14 cellular contexts compared by ENCODE assay signal in the genomic region with DNA sequence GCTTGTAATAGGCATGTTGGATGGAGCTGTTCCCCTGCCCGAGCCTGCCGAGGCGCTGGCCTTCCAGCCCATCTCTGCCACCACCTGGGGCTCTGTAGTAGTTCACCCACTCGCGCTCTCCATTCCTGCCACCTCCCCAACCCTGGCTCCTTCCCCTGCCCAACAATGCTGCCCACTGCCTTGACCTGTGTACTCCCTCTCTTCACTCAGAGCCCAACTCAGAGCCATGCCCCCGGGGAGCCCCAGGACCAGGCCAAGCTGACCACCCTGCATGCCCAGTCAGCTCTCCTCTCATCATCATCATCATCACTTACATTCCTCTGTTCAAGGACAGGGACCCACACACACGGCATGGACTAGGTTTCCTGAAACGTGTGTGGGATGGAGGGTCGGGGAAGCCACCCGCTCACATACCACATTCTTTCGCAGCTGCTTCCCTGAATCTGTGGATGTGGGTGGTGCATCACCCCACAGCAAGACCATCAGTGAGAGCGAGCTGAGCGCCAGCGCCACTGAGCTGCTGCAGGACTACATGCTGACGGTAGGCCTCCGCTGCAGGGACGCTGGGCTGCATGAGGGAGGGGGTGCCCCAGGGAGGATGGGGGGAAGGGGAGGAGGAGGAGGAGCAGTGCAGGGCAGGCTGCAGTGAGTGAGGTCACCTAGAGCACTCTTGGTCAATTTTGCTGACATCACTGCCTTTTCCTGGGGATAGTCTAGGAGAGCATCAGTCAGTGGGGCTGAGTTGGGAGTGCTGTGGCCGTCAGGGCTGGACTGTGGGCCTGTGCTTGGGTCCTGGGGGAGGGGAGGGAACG. TPM values are rescaled to one million over a fixed set of nuclear protein-coding genes. Genes with fewer than 3 reads are reported as not detected.
DNase-seq lines count a peak whose midpoint lies in the region; ATAC-seq and TF ChIP-seq lines count a peak whose summit lies in the region.
"Had no signal": no experiment of that assay in that cellular context is flagged by ENCODE, and none has a peak within 500 bp of the region (broad histone marks: within the 10 kb centered on the region; RNA-seq: fewer than 3 reads in every experiment).

No MANE protein-coding gene starts in this region.

- DNase-seq in activated T-cell treated with anti-CD3 and anti-CD28 coated beads, Interleukin-2, amount 50 U/mL, for 24 hours = peak; percentile 23
- no peak for DNase-seq in activated T-cell treated with anti-CD3 and anti-CD28 coated beads, Interleukin-2, amount 50 U/mL, for 4 hours
- DNase-seq in Panc1 (ENCODE audit: low read depth, low spot score) = no peak
- peak; percentile 41 for DNase-seq in choroid plexus epithelial cell (ENCODE audit: low read depth)
- DNase-seq in posterior cingulate gyrus = peak in 8 of 10 donors; percentile 37 to 95 (median 76)
- DNase-seq in midbrain (lab: John Stamatoyannopoulos, UW) = no peak
- no peak for DNase-seq in globus pallidus (ENCODE audit: low spot score)
- DNase-seq: activated CD4-positive, alpha-beta T cell treated with anti-CD3 and anti-CD28 coated beads for 48 hours; NCI-H774; sigmoid colon; trophoblast cell had no signal

- H3K4me3 ChIP-seq in Panc1 (ENCODE audit: low read depth in 2 of 2, low read length in 2 of 2) (no peak overlapping the region), choroid plexus epithelial cell (ENCODE audit: low read depth, low read length) (no peak overlapping the region)
- H3K4me3 ChIP-seq: hepatocyte, sigmoid colon, SK-N-MC had no signal

- H3K4me1 ChIP-seq in Panc1 (ENCODE audit: control insufficient read depth, insufficient read depth, low read length) = no peaks in the 10 kb centered on the region
- H3K4me1 ChIP-seq: sigmoid colon had no signal

- no peaks in the 10 kb centered on the region for H3K27me3 Mint-ChIP-seq in activated T-cell treated with anti-CD3 and anti-CD28 coated beads, Interleukin-2, amount 50 U/mL, for 24 hours
- no peaks in the 10 kb centered on the region for H3K27me3 Mint-ChIP-seq in activated T-cell treated with anti-CD3 and anti-CD28 coated beads, Interleukin-2, amount 50 U/mL, for 4 hours (ENCODE audit: low read depth)

- peaks cover 6% of the 10 kb centered on the region for H3K4me1 Mint-ChIP-seq in activated T-cell treated with anti-CD3 and anti-CD28 coated beads, Interleukin-2, amount 50 U/mL, for 24 hours (ENCODE audit: low read depth)
- H3K4me1 Mint-ChIP-seq in activated T-cell treated with anti-CD3 and anti-CD28 coated beads, Interleukin-2, amount 50 U/mL, for 4 hours (ENCODE audit: low read depth) = peaks cover 10% of the 10 kb centered on the region

- peaks cover 5% of the 10 kb centered on the region; the same call in 1 of the 2 replicates for H3K36me3 ChIP-seq in Panc1 (ENCODE audit: control insufficient read depth, insufficient read depth, low read length)

- H3K4me3 Mint-ChIP-seq in activated T-cell treated with anti-CD3 and anti-CD28 coated beads, Interleukin-2, amount 50 U/mL, for 24 hours = no peak overlapping the region
- no peak overlapping the region for H3K4me3 Mint-ChIP-seq in activated T-cell treated with anti-CD3 and anti-CD28 coated beads, Interleukin-2, amount 50 U/mL, for 4 hours

- CTCF ChIA-PET in Panc1 (lab: Charles Lee) = interaction anchor here (1.6 kb wide), 1 partner anchor 100 kb away, joined by 4 read pairs; no protein-coding TSS in a partner anchor

- H3K27me3 ChIP-seq in Panc1 (ENCODE audit: control insufficient read depth, insufficient read depth, low read length) = no peaks in the 10 kb centered on the region
- H3K27me3 ChIP-seq: hepatocyte, sigmoid colon had no signal

- in situ Hi-C loops in Panc1 (cut with HindIII; ENCODE audit: low pct_unique_long_range_greater_than_20kb, low sequenced_read_pairs) = no loop called here

- TF ChIP-seq CTCF in Panc1 (IDR thresholded peaks at IDR 0.05) (no peak), choroid plexus epithelial cell (conservative IDR thresholded peaks at IDR 0.05; ENCODE audit: low read depth, low read length) (peak; percentile 14)

- POLR2A ChIA-PET in Panc1 (lab: Charles Lee) = no interaction called here

- peak overlapping the region; percentile 79 for H3K27ac Mint-ChIP-seq in activated T-cell treated with anti-CD3 and anti-CD28 coated beads, Interleukin-2, amount 50 U/mL, for 24 hours

- no peaks in the 10 kb centered on the region for H3K9me3 ChIP-seq in Panc1 (ENCODE audit: control insufficient read depth, insufficient read depth, low read depth, low read length)
- H3K9me3 ChIP-seq: sigmoid colon had no signal

- H3K9me3 Mint-ChIP-seq in activated T-cell treated with anti-CD3 and anti-CD28 coated beads, Interleukin-2, amount 50 U/mL, for 24 hours = no peaks in the 10 kb centered on the region
- H3K9me3 Mint-ChIP-seq in activated T-cell treated with anti-CD3 and anti-CD28 coated beads, Interleukin-2, amount 50 U/mL, for 4 hours = no peaks in the 10 kb centered on the region

- no peak for ATAC-seq in activated T-cell treated with anti-CD3 and anti-CD28 coated beads, Interleukin-2, amount 50 U/mL, for 4 hours
- ATAC-seq in Panc1 (peak; percentile 24; the same call in 1 of the 2 replicates), HG02884 (IDR thresholded peaks at IDR 0.05; ENCODE audit: unreplicated experiment) (no peak)

- H3K36me3 Mint-ChIP-seq in activated T-cell treated with anti-CD3 and anti-CD28 coated beads, Interleukin-2, amount 50 U/mL, for 24 hours (ENCODE audit: low read depth) = peaks cover 91% of the 10 kb centered on the region
- peaks cover 44% of the 10 kb centered on the region for H3K36me3 Mint-ChIP-seq in activated T-cell treated with anti-CD3 and anti-CD28 coated beads, Interleukin-2, amount 50 U/mL, for 4 hours (ENCODE audit: insufficient read depth)

- H3K27ac ChIP-seq in Panc1 (ENCODE audit: low read length) = no peak overlapping the region
- H3K27ac ChIP-seq: hepatocyte, sigmoid colon, SK-N-MC had no signal

- BruUV-seq in Panc1 (replicated peaks; lab: Mats Ljungman, UMichigan) = no TSS peak

- intact Hi-C loops in Panc1 (cut with micrococcal nuclease; ENCODE audit: unreplicated experiment) (no loop called here), posterior cingulate gyrus (cut with DNase I) (loop anchor here (10.0 kb wide), 1 partner anchor 188 kb away; a partner anchor contains a TSS)

RNA-seq across cellular contexts. Expression of a gene that starts 15.5 kb away (rescaled TPM):
- under 1 TPM; 0.14 to 0.66 (median 0.37) TPM for total RNA-seq in activated T-cell treated with anti-CD3 and anti-CD28 coated beads, Interleukin-2, amount 50 U/mL, for 4 hours
- total RNA-seq in Panc1 (2021; ENCODE audit: unreplicated experiment) = 5.3 TPM
- 9.7 TPM for polyA plus RNA-seq in Panc1 (2012; ENCODE audit: insufficient read length)

RNA-seq across cellular contexts. Expression of a gene that starts 38.3 kb away (rescaled TPM):
- 100 to 1,000 TPM; 206 to 236 (median 233) TPM for total RNA-seq in activated T-cell treated with anti-CD3 and anti-CD28 coated beads, Interleukin-2, amount 50 U/mL, for 4 hours
- 149 TPM for total RNA-seq in Panc1 (2021; ENCODE audit: unreplicated experiment)
- 143 TPM for polyA plus RNA-seq in Panc1 (2012; ENCODE audit: insufficient read length)

Comparison
In these comparisons a context has a peak if more than half of its experiments do, and no peak if none do; other contexts are left out.
1. DNase-seq: peak in activated T-cell treated with anti-CD3 and anti-CD28 coated beads, Interleukin-2, amount 50 U/mL, for 24 hours (single experiment), choroid plexus epithelial cell (single experiment) and posterior cingulate gyrus (8 of 10); none in activated T-cell treated with anti-CD3 and anti-CD28 coated beads, Interleukin-2, amount 50 U/mL, for 4 hours (single experiment), Panc1 (single experiment), midbrain (single experiment) and globus pallidus (single experiment).